Comparison of ENCODE assay signal across 30 cellular contexts in the genomic region with DNA sequence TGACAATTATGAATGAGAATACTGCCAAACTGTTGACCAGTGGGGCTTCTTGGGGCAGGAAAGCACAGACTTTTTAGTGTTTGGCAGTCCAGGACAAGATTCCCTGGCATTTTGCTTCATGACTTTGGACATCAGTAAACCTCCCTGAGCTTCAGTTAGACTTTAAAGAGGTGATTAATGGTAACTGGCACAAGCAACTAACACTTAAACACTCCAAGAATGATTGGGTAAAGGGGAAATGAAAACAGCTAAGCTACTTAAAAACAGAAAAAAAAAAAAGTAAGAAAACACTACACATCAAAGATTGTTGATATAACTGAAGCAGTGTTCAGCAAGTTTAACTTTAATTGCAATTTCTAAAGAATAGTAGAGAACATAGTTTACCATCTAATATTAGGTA. TPM values are rescaled to one million over a fixed set of nuclear protein-coding genes. Genes with fewer than 3 reads are reported as not detected.
DNase-seq lines count a peak whose midpoint lies in the region; ATAC-seq and TF ChIP-seq lines count a peak whose summit lies in the region.
"Had no signal": no experiment of that assay in that cellular context is flagged by ENCODE, and none has a peak within 500 bp of the region (broad histone marks: within the 10 kb centered on the region; RNA-seq: fewer than 3 reads in every experiment).

No MANE protein-coding gene starts in this region.

- H3K4me1 Mint-ChIP-seq in activated CD8-positive, alpha-beta T cell treated with anti-CD3 and anti-CD28 coated beads, Interleukin-2, amount 10 ng/mL, durations not matched to agents 7 days and 5 days (ENCODE audit: low read depth): peaks cover 5% of the 10 kb centered on the region
- peaks cover 15% of the 10 kb centered on the region for H3K4me1 Mint-ChIP-seq in activated CD8-positive, alpha-beta T cell treated with anti-CD3 and anti-CD28 coated beads for 36 hours (ENCODE audit: low read depth)
- peaks cover 11% of the 10 kb centered on the region for H3K4me1 Mint-ChIP-seq in progenitor cell of endocrine pancreas (ENCODE audit: low read depth)

- intact Hi-C loops in activated CD8-positive, alpha-beta T cell treated with anti-CD3 and anti-CD28 coated beads for 36 hours (cut with micrococcal nuclease): no loop called here

- H4K20me1 ChIP-seq in OCI-LY3 (ENCODE audit: insufficient read depth, low read length): no peaks in the 10 kb centered on the region

- H3K4me3 Mint-ChIP-seq in activated CD8-positive, alpha-beta T cell treated with anti-CD3 and anti-CD28 coated beads, Interleukin-2, amount 10 ng/mL, durations not matched to agents 7 days and 5 days: no peak overlapping the region
- no peak overlapping the region for H3K4me3 Mint-ChIP-seq in activated CD8-positive, alpha-beta T cell treated with anti-CD3 and anti-CD28 coated beads for 36 hours
- H3K4me3 Mint-ChIP-seq in progenitor cell of endocrine pancreas (ENCODE audit: low read depth): no peak overlapping the region
- H3K4me3 Mint-ChIP-seq: activated CD4-positive, alpha-beta memory T cell treated with anti-CD3 and anti-CD28 coated beads for 36 hours; CD8-positive, alpha-beta T cell; memory B cell; stimulated activated naive CD8-positive, alpha-beta T cell treated with anti-CD3 and anti-CD28 coated beads, Interleukin-15, Interleukin-2, amounts not matched to agents 100 ng/mL and 50 ng/mL, for 24 hours; T-helper 1 cell treated with Interleukin-12 subunit alpha and Interleukin-12 subunit beta and Interleukin-4 antibody, amounts not matched to agents 30 μg/mL and 1 μg/mL, for 36 hours had no signal

- peaks cover 28% of the 10 kb centered on the region for H3K36me3 ChIP-seq in OCI-LY3 (replicated peaks; ENCODE audit: low read depth, low read length)

- TF ChIP-seq CTCF in activated CD8-positive, alpha-beta T cell treated with anti-CD3 and anti-CD28 coated beads for 36 hours (IDR thresholded peaks at IDR 0.05): no peak
- TF ChIP-seq CTCF in OCI-LY3 (IDR thresholded peaks at IDR 0.05; ENCODE audit: low read depth, low read length) (no peak), progenitor cell of endocrine pancreas (IDR thresholded peaks at IDR 0.05; ENCODE audit: unreplicated experiment) (no peak)

- H3K27me3 ChIP-seq in OCI-LY3 (ENCODE audit: low read depth, low read length): no peaks in the 10 kb centered on the region
- H3K27me3 ChIP-seq: adrenal gland, foreskin keratinocyte, heart left ventricle, vagina had no signal

- no peaks in the 10 kb centered on the region for H3K27me3 Mint-ChIP-seq in activated CD8-positive, alpha-beta T cell treated with anti-CD3 and anti-CD28 coated beads, Interleukin-2, amount 10 ng/mL, durations not matched to agents 7 days and 5 days (ENCODE audit: low read depth)
- H3K27me3 Mint-ChIP-seq in activated CD8-positive, alpha-beta T cell treated with anti-CD3 and anti-CD28 coated beads for 36 hours: no peaks in the 10 kb centered on the region
- no peaks in the 10 kb centered on the region for H3K27me3 Mint-ChIP-seq in progenitor cell of endocrine pancreas
- H3K27me3 Mint-ChIP-seq: activated CD4-positive, alpha-beta memory T cell treated with anti-CD3 and anti-CD28 coated beads for 36 hours; memory B cell; stimulated activated naive CD8-positive, alpha-beta T cell treated with anti-CD3 and anti-CD28 coated beads, Interleukin-15, Interleukin-2, amounts not matched to agents 100 ng/mL and 50 ng/mL, for 24 hours had no signal

- peak overlapping the region; percentile 18 for H3K27ac Mint-ChIP-seq in activated CD8-positive, alpha-beta T cell treated with anti-CD3 and anti-CD28 coated beads, Interleukin-2, amount 10 ng/mL, durations not matched to agents 7 days and 5 days
- no peak overlapping the region for H3K27ac Mint-ChIP-seq in activated CD8-positive, alpha-beta T cell treated with anti-CD3 and anti-CD28 coated beads for 36 hours
- peak overlapping the region; percentile 50 for H3K27ac Mint-ChIP-seq in progenitor cell of endocrine pancreas
- H3K27ac Mint-ChIP-seq: activated CD4-positive, alpha-beta memory T cell treated with anti-CD3 and anti-CD28 coated beads for 36 hours; memory B cell; T-helper 1 cell treated with Interleukin-12 subunit alpha and Interleukin-12 subunit beta and Interleukin-4 antibody, amounts not matched to agents 30 μg/mL and 1 μg/mL, for 36 hours had no signal

- H3K4me1 ChIP-seq in OCI-LY3 (ENCODE audit: low read length): peaks cover 13% of the 10 kb centered on the region
- H3K4me1 ChIP-seq: adrenal gland, foreskin keratinocyte, HAP-1, vagina had no signal

- peaks cover 17% of the 10 kb centered on the region for H3K79me2 ChIP-seq in OCI-LY3 (ENCODE audit: low read length)

- H3K27ac ChIP-seq in OCI-LY3 (ENCODE audit: low read length): peak overlapping the region; percentile 22; the same call in 1 of the 2 replicates
- H3K27ac ChIP-seq: adrenal gland, foreskin keratinocyte, heart left ventricle, SK-N-MC, thoracic aorta, vagina had no signal

- DNase-seq in activated CD8-positive, alpha-beta T cell treated with anti-CD3 and anti-CD28 coated beads, Interleukin-2, amount 10 ng/mL, durations not matched to agents 7 days and 5 days: no peak
- DNase-seq in activated CD8-positive, alpha-beta T cell treated with anti-CD3 and anti-CD28 coated beads for 36 hours: no peak
- DNase-seq in kidney glomerular epithelial cell (lab: John Stamatoyannopoulos, UW) (peak; percentile 15), progenitor cell of endocrine pancreas (ENCODE audit: low spot score, unreplicated experiment) (no peak)
- DNase-seq: activated CD4-positive, alpha-beta memory T cell treated with anti-CD3 and anti-CD28 coated beads for 36 hours; activated gamma-delta T cell treated with Interleukin-2 at 50 U/mL for 16 hours; activated T-cell treated with anti-CD3 and anti-CD28 coated beads for 4 hours; adrenal gland; AML-193; CD8-positive, alpha-beta T cell; effector CD4-positive, alpha-beta T cell; foreskin keratinocyte; heart left ventricle; NCI-H2029 treated with DMSO at 0.1 percent for 48 hours; NCI-H345; NCI-H748 treated with DMSO at 0.1 percent for 48 hours; occipital lobe had no signal

- CTCF ChIA-PET in activated CD8-positive, alpha-beta T cell treated with anti-CD3 and anti-CD28 coated beads, Interleukin-2, amount 10 ng/mL, durations not matched to agents 7 days and 5 days (lab: Charles Lee): interaction anchor here (1.0 to 3.9 kb wide), 3 partner anchors 9 to 28 kb away, joined by 3 to 22 read pairs (median 3); no protein-coding TSS in a partner anchor
- CTCF ChIA-PET in activated CD8-positive, alpha-beta T cell treated with anti-CD3 and anti-CD28 coated beads for 36 hours (lab: Charles Lee): interaction anchor here (0.6 to 1.6 kb wide), 2 partner anchors 41 to 67 kb away, joined by 3 to 4 read pairs; no protein-coding TSS in a partner anchor

- no peak overlapping the region for H3K4me3 ChIP-seq in OCI-LY3 (ENCODE audit: low read length)
- H3K4me3 ChIP-seq: adrenal gland, HAP-1, heart left ventricle, K562, SK-N-MC, thoracic aorta, vagina had no signal

- POLR2A ChIA-PET in activated CD8-positive, alpha-beta T cell treated with anti-CD3 and anti-CD28 coated beads, Interleukin-2, amount 10 ng/mL, durations not matched to agents 7 days and 5 days (lab: Charles Lee): interaction anchor here (1.8 kb wide), 1 partner anchor 10 kb away, joined by 5 read pairs; no protein-coding TSS in a partner anchor
- POLR2A ChIA-PET in activated CD8-positive, alpha-beta T cell treated with anti-CD3 and anti-CD28 coated beads for 36 hours (lab: Charles Lee): interaction anchor here (0.9 to 2.1 kb wide), 2 partner anchors 13 to 28 kb away, joined by 3 to 14 read pairs; partner anchors contain the start of genes C5orf34 and PAIP1

- peaks cover 45% of the 10 kb centered on the region for H3K36me3 Mint-ChIP-seq in activated CD8-positive, alpha-beta T cell treated with anti-CD3 and anti-CD28 coated beads, Interleukin-2, amount 10 ng/mL, durations not matched to agents 7 days and 5 days (ENCODE audit: low read depth)
- H3K36me3 Mint-ChIP-seq in activated CD8-positive, alpha-beta T cell treated with anti-CD3 and anti-CD28 coated beads for 36 hours (ENCODE audit: low read depth): peaks cover 39% of the 10 kb centered on the region
- H3K36me3 Mint-ChIP-seq in progenitor cell of endocrine pancreas (ENCODE audit: insufficient read depth): peaks cover 38% of the 10 kb centered on the region

- H2AFZ ChIP-seq in OCI-LY3 (ENCODE audit: low read depth, low read length): no peak overlapping the region

- H3K9me3 Mint-ChIP-seq in activated CD8-positive, alpha-beta T cell treated with anti-CD3 and anti-CD28 coated beads, Interleukin-2, amount 10 ng/mL, durations not matched to agents 7 days and 5 days (ENCODE audit: insufficient read depth): no peaks in the 10 kb centered on the region
- H3K9me3 Mint-ChIP-seq in activated CD8-positive, alpha-beta T cell treated with anti-CD3 and anti-CD28 coated beads for 36 hours: no peaks in the 10 kb centered on the region
- H3K9me3 Mint-ChIP-seq in progenitor cell of endocrine pancreas (ENCODE audit: low read depth): no peaks in the 10 kb centered on the region
- H3K9me3 Mint-ChIP-seq: activated CD4-positive, alpha-beta memory T cell treated with anti-CD3 and anti-CD28 coated beads for 36 hours; CD8-positive, alpha-beta T cell; memory B cell; stimulated activated naive CD8-positive, alpha-beta T cell treated with anti-CD3 and anti-CD28 coated beads, Interleukin-15, Interleukin-2, amounts not matched to agents 100 ng/mL and 50 ng/mL, for 24 hours; T-helper 1 cell treated with Interleukin-12 subunit alpha and Interleukin-12 subunit beta and Interleukin-4 antibody, amounts not matched to agents 30 μg/mL and 1 μg/mL, for 36 hours had no signal

- H3K9ac ChIP-seq in OCI-LY3 (ENCODE audit: low read length): no peak overlapping the region

- H3K4me2 ChIP-seq in OCI-LY3 (ENCODE audit: low read length): no peak overlapping the region

- no peaks in the 10 kb centered on the region for H3K9me3 ChIP-seq in OCI-LY3 (ENCODE audit: insufficient read depth, low read length)
- H3K9me3 ChIP-seq: adrenal gland, HAP-1, heart left ventricle, thoracic aorta, vagina had no signal

- no peak for ATAC-seq in activated CD8-positive, alpha-beta T cell treated with anti-CD3 and anti-CD28 coated beads, Interleukin-2, amount 10 ng/mL, durations not matched to agents 7 days and 5 days
- ATAC-seq in activated CD8-positive, alpha-beta T cell treated with anti-CD3 and anti-CD28 coated beads for 36 hours: no peak
- ATAC-seq in GM18858 (IDR thresholded peaks at IDR 0.05; ENCODE audit: unreplicated experiment): no peak
- ATAC-seq in esophagus mucosa: no peak
- no peak for ATAC-seq in HG02623 (IDR thresholded peaks at IDR 0.05; ENCODE audit: unreplicated experiment)
- ATAC-seq: activated CD4-positive, CD25-positive, alpha-beta regulatory T cell treated with anti-CD3 and anti-CD28 coated beads, Interleukin-2, amount 50 U/mL, for 24 hours; CD8-positive, alpha-beta T cell; foreskin keratinocyte; heart left ventricle; K562 had no signal

RNA-seq across cellular contexts. Expression of gene PAIP1, which starts 13.4 kb away (rescaled TPM):
- total RNA-seq in activated CD8-positive, alpha-beta T cell treated with anti-CD3 and anti-CD28 coated beads, Interleukin-2, amount 10 ng/mL, durations not matched to agents 7 days and 5 days: 10 to 100 TPM; 31.8 to 36.3 TPM
- 10 to 100 TPM; 43.6 to 44.6 TPM for total RNA-seq in activated CD8-positive, alpha-beta T cell treated with anti-CD3 and anti-CD28 coated beads for 36 hours
- 124 and 135 TPM in 2 replicates for total RNA-seq in progenitor cell of endocrine pancreas
- total RNA-seq in esophagus mucosa: 50.4 TPM

RNA-seq across cellular contexts. Expression of gene C5orf34, which starts 28.5 kb away (rescaled TPM):
- total RNA-seq in activated CD8-positive, alpha-beta T cell treated with anti-CD3 and anti-CD28 coated beads, Interleukin-2, amount 10 ng/mL, durations not matched to agents 7 days and 5 days: 10 to 100 TPM in 1 of 2 experiments, 1 to 10 TPM in 1; 7.7 to 10.3 TPM
- total RNA-seq in activated CD8-positive, alpha-beta T cell treated with anti-CD3 and anti-CD28 coated beads for 36 hours: 10 to 100 TPM in 1 of 2 experiments, 1 to 10 TPM in 1; 9.1 to 10.5 TPM
- total RNA-seq in progenitor cell of endocrine pancreas (4.8 and 4.9 TPM in 2 replicates), esophagus mucosa (1.2 TPM)
- total RNA-seq: vagina had no signal

RNA-seq across cellular contexts. Expression of gene NNT, which starts 59.5 kb away (rescaled TPM):
- total RNA-seq in activated CD8-positive, alpha-beta T cell treated with anti-CD3 and anti-CD28 coated beads, Interleukin-2, amount 10 ng/mL, durations not matched to agents 7 days and 5 days: 100 to 1,000 TPM; 103 to 104 TPM
- total RNA-seq in activated CD8-positive, alpha-beta T cell treated with anti-CD3 and anti-CD28 coated beads for 36 hours: 10 to 100 TPM; 72.0 to 78.4 TPM
- total RNA-seq in progenitor cell of endocrine pancreas: 65.3 and 67.3 TPM in 2 replicates
- 34.2 TPM for total RNA-seq in esophagus mucosa

RNA-seq across cellular contexts. Expression of gene TMEM267, which starts 59.8 kb away (rescaled TPM):
- 10 to 100 TPM; 12.8 to 13.6 TPM for total RNA-seq in activated CD8-positive, alpha-beta T cell treated with anti-CD3 and anti-CD28 coated beads, Interleukin-2, amount 10 ng/mL, durations not matched to agents 7 days and 5 days
- 10 to 100 TPM; 14.4 to 20.0 TPM for total RNA-seq in activated CD8-positive, alpha-beta T cell treated with anti-CD3 and anti-CD28 coated beads for 36 hours
- 8.6 and 11.9 TPM in 2 replicates for total RNA-seq in progenitor cell of endocrine pancreas
- total RNA-seq in esophagus mucosa: 8.8 TPM
